ENCODE assay signal across 1 cellular context in the genomic region with DNA sequence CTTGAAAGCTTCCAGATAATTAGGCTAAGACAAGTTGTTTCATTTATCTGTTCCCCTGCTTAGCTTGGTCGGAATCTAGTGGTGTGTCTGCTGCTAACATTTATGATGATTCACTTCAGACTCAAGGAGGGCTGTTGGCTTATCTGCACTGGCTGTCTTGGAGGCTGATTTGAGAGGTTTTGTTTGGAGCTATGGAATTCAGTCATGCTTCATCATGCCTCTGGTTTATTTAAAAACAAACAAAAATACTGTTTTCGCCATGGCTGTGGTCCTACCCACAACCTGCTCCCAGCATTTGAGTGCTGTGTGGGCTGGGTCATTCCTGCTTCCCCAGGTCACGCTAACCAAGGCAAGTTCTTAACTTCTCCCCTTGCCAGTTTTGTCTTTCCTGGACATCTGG.
A peak's percentile ranks its signal among the peaks of the same experiment; 100 is the strongest.
TF ChIP-seq lines count a peak whose summit lies in the region.

No MANE protein-coding gene starts in this region.

TF ChIP-seq in K562, 482 proteins besides CTCF, POLR2A, EP300 and RAD21:
- no peak for TF ChIP-seq NBN (IDR thresholded peaks at IDR 0.05; ENCODE audit: low read depth)
- TF ChIP-seq ZNF766 (CRISPR knock-in tag; conservative IDR thresholded peaks at IDR 0.05) = peak; percentile 75
- TF ChIP-seq HDAC3 (IDR thresholded peaks at IDR 0.05; ENCODE audit: borderline replicate concordance, partially characterized antibody) = no peak
- TF ChIP-seq TAF7 (tag; IDR thresholded peaks at IDR 0.05) = no peak
- TF ChIP-seq SMARCC2 (IDR thresholded peaks at IDR 0.05; ENCODE audit: low read depth) = 0 out of 2 replicates have a peak, but pooled peaks have one; percentile 4
- TF ChIP-seq, protein P1, sequence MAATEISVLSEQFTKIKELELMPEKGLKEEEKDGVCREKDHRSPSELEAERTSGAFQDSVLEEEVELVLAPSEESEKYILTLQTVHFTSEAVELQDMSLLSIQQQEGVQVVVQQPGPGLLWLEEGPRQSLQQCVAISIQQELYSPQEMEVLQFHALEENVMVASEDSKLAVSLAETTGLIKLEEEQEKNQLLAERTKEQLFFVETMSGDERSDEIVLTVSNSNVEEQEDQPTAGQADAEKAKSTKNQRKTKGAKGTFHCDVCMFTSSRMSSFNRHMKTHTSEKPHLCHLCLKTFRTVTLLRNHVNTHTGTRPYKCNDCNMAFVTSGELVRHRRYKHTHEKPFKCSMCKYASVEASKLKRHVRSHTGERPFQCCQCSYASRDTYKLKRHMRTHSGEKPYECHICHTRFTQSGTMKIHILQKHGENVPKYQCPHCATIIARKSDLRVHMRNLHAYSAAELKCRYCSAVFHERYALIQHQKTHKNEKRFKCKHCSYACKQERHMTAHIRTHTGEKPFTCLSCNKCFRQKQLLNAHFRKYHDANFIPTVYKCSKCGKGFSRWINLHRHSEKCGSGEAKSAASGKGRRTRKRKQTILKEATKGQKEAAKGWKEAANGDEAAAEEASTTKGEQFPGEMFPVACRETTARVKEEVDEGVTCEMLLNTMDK (IDR thresholded peaks at IDR 0.05; ENCODE audit: borderline replicate concordance, insufficient read depth, low read depth, low read length, poor library complexity, severe bottlenecking) = no peak
- TF ChIP-seq MAFK (IDR thresholded peaks at IDR 0.05; ENCODE audit: low read length) = peak; percentile 26; the same call in 1 of the 2 replicates
- TF ChIP-seq SREBF2 (CRISPR knock-in tag; IDR thresholded peaks at IDR 0.05) = no peak
- TF ChIP-seq ZNF316 (IDR thresholded peaks at IDR 0.05) = peak; percentile 37
- TF ChIP-seq FOXK2 (conservative IDR thresholded peaks at IDR 0.05 in 1 of 2, IDR thresholded peaks at IDR 0.05 in 1 of 2; ENCODE audit: low read depth in 2 of 2) = peak; percentile 25 to 41; a peak in 1 of 4 replicates
- no peak for TF ChIP-seq TARDBP (IDR thresholded peaks at IDR 0.05)
- peak; percentile 60 for TF ChIP-seq C11orf30 (IDR thresholded peaks at IDR 0.05; ENCODE audit: low read depth)
- peak; percentile 69 for TF ChIP-seq MAFG (tag; conservative IDR thresholded peaks at IDR 0.05)
- TF ChIP-seq SMARCA4 (IDR thresholded peaks at IDR 0.05) = peak; percentile 66
- peak; percentile 57 for TF ChIP-seq NFE2 (IDR thresholded peaks at IDR 0.05; ENCODE audit: low read depth)
- TF ChIP-seq RCOR1 (IDR thresholded peaks at IDR 0.05; ENCODE audit: borderline replicate concordance in 1 of 2, low read depth in 2 of 2, low read length in 2 of 2) = peak in 1 of 2 experiments; percentile 33; a peak in 1 of 4 replicates
- TF ChIP-seq SP2 (IDR thresholded peaks at IDR 0.05; ENCODE audit: extremely low read depth, low read depth, low read length, poor library complexity, severe bottlenecking) = no peak
- TF ChIP-seq NCOA4 (IDR thresholded peaks at IDR 0.05; ENCODE audit: partially characterized antibody) = no peak
- peak; percentile 80 for TF ChIP-seq FOSL1 (tag; conservative IDR thresholded peaks at IDR 0.05)
- no peak for TF ChIP-seq IRF2 (CRISPR knock-in tag; IDR thresholded peaks at IDR 0.05)
- peak; percentile 87 for TF ChIP-seq EHMT2 (IDR thresholded peaks at IDR 0.05)
- peak; percentile 64 for TF ChIP-seq TCF3 (CRISPR knock-in tag; IDR thresholded peaks at IDR 0.05)
- TF ChIP-seq MTA2 (IDR thresholded peaks at IDR 0.05; ENCODE audit: low read depth) = 0 out of 2 replicates have a peak, but pooled peaks have one; percentile 5
- no peak for TF ChIP-seq GATAD2A (IDR thresholded peaks at IDR 0.05)
- TF ChIP-seq, protein P2, sequence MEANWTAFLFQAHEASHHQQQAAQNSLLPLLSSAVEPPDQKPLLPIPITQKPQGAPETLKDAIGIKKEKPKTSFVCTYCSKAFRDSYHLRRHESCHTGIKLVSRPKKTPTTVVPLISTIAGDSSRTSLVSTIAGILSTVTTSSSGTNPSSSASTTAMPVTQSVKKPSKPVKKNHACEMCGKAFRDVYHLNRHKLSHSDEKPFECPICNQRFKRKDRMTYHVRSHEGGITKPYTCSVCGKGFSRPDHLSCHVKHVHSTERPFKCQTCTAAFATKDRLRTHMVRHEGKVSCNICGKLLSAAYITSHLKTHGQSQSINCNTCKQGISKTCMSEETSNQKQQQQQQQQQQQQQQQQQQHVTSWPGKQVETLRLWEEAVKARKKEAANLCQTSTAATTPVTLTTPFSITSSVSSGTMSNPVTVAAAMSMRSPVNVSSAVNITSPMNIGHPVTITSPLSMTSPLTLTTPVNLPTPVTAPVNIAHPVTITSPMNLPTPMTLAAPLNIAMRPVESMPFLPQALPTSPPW (CRISPR knock-in tag; IDR thresholded peaks at IDR 0.05) = peak; percentile 37
- TF ChIP-seq ZNF324 (CRISPR knock-in tag; IDR thresholded peaks at IDR 0.05) = no peak
- TF ChIP-seq CBFA2T3 (IDR thresholded peaks at IDR 0.05) = peak; percentile 61
- TF ChIP-seq, protein P3, sequence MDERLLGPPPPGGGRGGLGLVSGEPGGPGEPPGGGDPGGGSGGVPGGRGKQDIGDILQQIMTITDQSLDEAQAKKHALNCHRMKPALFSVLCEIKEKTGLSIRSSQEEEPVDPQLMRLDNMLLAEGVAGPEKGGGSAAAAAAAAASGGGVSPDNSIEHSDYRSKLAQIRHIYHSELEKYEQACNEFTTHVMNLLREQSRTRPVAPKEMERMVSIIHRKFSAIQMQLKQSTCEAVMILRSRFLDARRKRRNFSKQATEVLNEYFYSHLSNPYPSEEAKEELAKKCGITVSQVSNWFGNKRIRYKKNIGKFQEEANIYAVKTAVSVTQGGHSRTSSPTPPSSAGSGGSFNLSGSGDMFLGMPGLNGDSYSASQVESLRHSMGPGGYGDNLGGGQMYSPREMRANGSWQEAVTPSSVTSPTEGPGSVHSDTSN (CRISPR knock-in tag; IDR thresholded peaks at IDR 0.05; ENCODE audit: low read depth) = no peak
- TF ChIP-seq, protein P3 (tag; conservative IDR thresholded peaks at IDR 0.05; ENCODE audit: low read depth) = peak; percentile 50; the same call in 1 of the 2 replicates
- TF ChIP-seq JUND (IDR thresholded peaks at IDR 0.05; ENCODE audit: borderline replicate concordance, low read depth, low read length) = peak; percentile 64; the same call in 1 of the 2 replicates
- peak; percentile 77; the same call in 2 of the 3 replicates for TF ChIP-seq JUND (tag; IDR thresholded peaks at IDR 0.05; ENCODE audit: borderline replicate concordance, low read depth, low read length)
- peak; percentile 37; the same call in 1 of the 2 replicates for TF ChIP-seq TEAD4 (IDR thresholded peaks at IDR 0.05; ENCODE audit: low read length)
- TF ChIP-seq TEAD4 (CRISPR knock-in tag; IDR thresholded peaks at IDR 0.05; ENCODE audit: borderline replicate concordance) = no peak
- peak; percentile 37; the same call in 1 of the 2 replicates for TF ChIP-seq TAL1 (IDR thresholded peaks at IDR 0.05)
- peak; percentile 29; the same call in 1 of the 2 replicates for TF ChIP-seq GATA2 (CRISPR knock-in tag; IDR thresholded peaks at IDR 0.05)
- no peak for TF ChIP-seq CBX2 (IDR thresholded peaks at IDR 0.05; ENCODE audit: insufficient read depth, low read length, poor library complexity, severe bottlenecking)
- TF ChIP-seq DPF2 (IDR thresholded peaks at IDR 0.05) = peak; percentile 52; the same call in 1 of the 2 replicates
- TF ChIP-seq, protein P4, sequence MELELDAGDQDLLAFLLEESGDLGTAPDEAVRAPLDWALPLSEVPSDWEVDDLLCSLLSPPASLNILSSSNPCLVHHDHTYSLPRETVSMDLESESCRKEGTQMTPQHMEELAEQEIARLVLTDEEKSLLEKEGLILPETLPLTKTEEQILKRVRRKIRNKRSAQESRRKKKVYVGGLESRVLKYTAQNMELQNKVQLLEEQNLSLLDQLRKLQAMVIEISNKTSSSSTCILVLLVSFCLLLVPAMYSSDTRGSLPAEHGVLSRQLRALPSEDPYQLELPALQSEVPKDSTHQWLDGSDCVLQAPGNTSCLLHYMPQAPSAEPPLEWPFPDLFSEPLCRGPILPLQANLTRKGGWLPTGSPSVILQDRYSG (tag; conservative IDR thresholded peaks at IDR 0.05; ENCODE audit: low read depth) = 0 out of 2 replicates have a peak, but pooled peaks have one; percentile 28
- TF ChIP-seq ARID1B (IDR thresholded peaks at IDR 0.05) = peak; percentile 61; the same call in 1 of the 2 replicates
